In genomic region chr2:55826246-55826645, GRCh38 we compare ENCODE assay signal across 35 cellular contexts.
DNase-seq lines count a peak whose midpoint lies in the region; ATAC-seq, FAIRE-seq and TF ChIP-seq lines count a peak whose summit lies in the region.
"Had no signal": no experiment of that assay in that cellular context is flagged by ENCODE, and none has a peak within 500 bp of the region (broad histone marks: within the 10 kb centered on the region; RNA-seq: fewer than 3 reads in every experiment).

No MANE protein-coding gene starts in this region.

- in situ Hi-C loops in HepG2 (cut with HindIII; ENCODE audit: extremely low pct_ligation_motif_present, low pct_unique_long_range_greater_than_20kb) = no loop called here

- DNase-seq in Right ventricle myocardium inferior (ENCODE audit: missing footprints) (peak; percentile 44), heart right ventricle (no peak), HepG2 (ENCODE audit: low spot score) (no peak), right lobe of liver (no peak), neuronal stem cell (ENCODE audit: low spot score) (no peak), spleen (peak; percentile 53), osteoblast (ENCODE audit: insufficient read length, low spot score, missing footprints) (no peak), AG20443 (ENCODE audit: low spot score) (no peak)
- DNase-seq: 8988T; ACHN; AML-193; BE2C; C1 segment of cervical spinal cord; Caco-2; Calu3; CD4-positive, alpha-beta memory T cell; CD4-positive, alpha-beta T cell; CD4-positive, CD25-positive, alpha-beta regulatory T cell; CD8-positive, alpha-beta memory T cell; CD8-positive, alpha-beta T cell; COR-L47; DMS 273 treated with DMSO at 0.1 percent for 48 hours; DMS153; DMS53; DMS79; DMS79 treated with DMSO at 0.1 percent for 48 hours; DND-41; EL had no signal

- no peaks in the 10 kb centered on the region for H3K36me3 ChIP-seq in heart right ventricle
- H3K36me3 ChIP-seq in HepG2 (replicated peaks in 1 of 2; ENCODE audit: control insufficient read depth in 1 of 2, insufficient read depth in 2 of 2, low read length in 2 of 2) = no peaks in the 10 kb centered on the region
- no peaks in the 10 kb centered on the region for H3K36me3 ChIP-seq in right lobe of liver
- H3K36me3 ChIP-seq in neuronal stem cell (replicated peaks in 1 of 2; ENCODE audit: control insufficient read depth in 2 of 2, insufficient read depth in 2 of 2, low read length in 2 of 2) = no peaks in the 10 kb centered on the region
- no peaks in the 10 kb centered on the region for H3K36me3 ChIP-seq in spleen
- H3K36me3 ChIP-seq in osteoblast (ENCODE audit: insufficient read depth, low read length) = no peaks in the 10 kb centered on the region
- H3K36me3 ChIP-seq: BE2C; BLaER1; BLaER1 treated with 17β-estradiol and CSF1 and Interleukin-3, amounts not matched to agents 10 nM and 100 nM had no signal

- H3K79me1 ChIP-seq in neuronal stem cell (ENCODE audit: low read depth, low read length) = no peaks in the 10 kb centered on the region

- no peak overlapping the region for H3K23ac ChIP-seq in neuronal stem cell (ENCODE audit: low read depth, low read length, poor library complexity)

- no peaks in the 10 kb centered on the region for H3K79me2 ChIP-seq in HepG2 (ENCODE audit: insufficient read depth, low read length)
- no peaks in the 10 kb centered on the region for H3K79me2 ChIP-seq in osteoblast (ENCODE audit: insufficient read depth, low read length)

- H3K4ac ChIP-seq in neuronal stem cell (ENCODE audit: low read length) = no peak overlapping the region

- TF ChIP-seq EP300 in HepG2 (IDR thresholded peaks at IDR 0.05; ENCODE audit: low read depth in 2 of 2, low read length in 2 of 2) (no peak), HepG2 (CRISPR knock-in tag; IDR thresholded peaks at IDR 0.05; ENCODE audit: borderline replicate concordance) (no peak)

- TF ChIP-seq RAD21 in HepG2 (CRISPR knock-in tag; IDR thresholded peaks at IDR 0.05) = no peak

- H3K4me1 ChIP-seq in heart right ventricle (no peaks in the 10 kb centered on the region), HepG2 (ENCODE audit: insufficient read depth, low read length) (no peaks in the 10 kb centered on the region), right lobe of liver (peaks cover 0 to 13% (median 3%) of the 10 kb centered on the region in 4 donors), neuronal stem cell (ENCODE audit: control insufficient read depth in 2 of 2, insufficient read depth in 1 of 2, low read depth in 1 of 2, low read length in 2 of 2) (no peaks in the 10 kb centered on the region), spleen (no peaks in the 10 kb centered on the region), osteoblast (ENCODE audit: insufficient read depth, low read length) (peaks cover 7% of the 10 kb centered on the region)
- H3K4me1 ChIP-seq: BE2C, BLaER1, Caco-2 had no signal

- ATAC-seq in Right ventricle myocardium inferior (no peak), heart right ventricle (no peak), HepG2 (no peak), right lobe of liver (no peak)
- ATAC-seq: CD8-positive, alpha-beta T cell had no signal

- H2AFZ ChIP-seq in HepG2 (ENCODE audit: low read length) (no peak overlapping the region), neuronal stem cell (ENCODE audit: low read length) (no peak overlapping the region), osteoblast (ENCODE audit: low read length) (no peak overlapping the region)

- no peak for TF ChIP-seq POLR2A in HepG2 (IDR thresholded peaks at IDR 0.05; ENCODE audit: insufficient read depth in 1 of 2, low read depth in 2 of 2, low read length in 2 of 2)
- TF ChIP-seq POLR2A in right lobe of liver (IDR thresholded peaks at IDR 0.05) = no peak
- TF ChIP-seq POLR2A in spleen (IDR thresholded peaks at IDR 0.05) = no peak

- no peak overlapping the region for H3K14ac ChIP-seq in neuronal stem cell (ENCODE audit: low read length)

- H4K8ac ChIP-seq in neuronal stem cell (ENCODE audit: low read depth, low read length) = no peak overlapping the region

- H4K20me1 ChIP-seq in HepG2 (ENCODE audit: insufficient read depth, low read length) (no peaks in the 10 kb centered on the region), osteoblast (ENCODE audit: insufficient read depth, low read length) (no peaks in the 10 kb centered on the region)
- H4K20me1 ChIP-seq: BLaER1; BLaER1 treated with 17β-estradiol and CSF1 and Interleukin-3, amounts not matched to agents 10 nM and 100 nM had no signal

- H3K27ac ChIP-seq in heart right ventricle (no peak overlapping the region), HepG2 (ENCODE audit: extremely low read length, insufficient read depth, low read length) (no peak overlapping the region), right lobe of liver (no peak overlapping the region), neuronal stem cell (replicated peaks; ENCODE audit: low read length) (no peak overlapping the region), spleen (no peak overlapping the region), osteoblast (ENCODE audit: low read depth, low read length) (no peak overlapping the region)
- H3K27ac ChIP-seq: 22Rv1; BLaER1 treated with 17β-estradiol and CSF1 and Interleukin-3, amounts not matched to agents 10 nM and 100 nM; C4-2B had no signal

- H3K9me3 ChIP-seq in heart right ventricle = no peaks in the 10 kb centered on the region
- no peaks in the 10 kb centered on the region for H3K9me3 ChIP-seq in HepG2 (ENCODE audit: low read length)
- no peaks in the 10 kb centered on the region for H3K9me3 ChIP-seq in right lobe of liver
- H3K9me3 ChIP-seq in neuronal stem cell (replicated peaks in 1 of 2; ENCODE audit: control insufficient read depth in 2 of 2, insufficient read depth in 1 of 2, low read depth in 1 of 2, low read length in 2 of 2) = peaks cover 0 to 4% of the 10 kb centered on the region in 2 donors
- H3K9me3 ChIP-seq in spleen = peaks cover 0 to 3% (median 0%) of the 10 kb centered on the region in 8 donors
- no peaks in the 10 kb centered on the region for H3K9me3 ChIP-seq in osteoblast (ENCODE audit: low read depth, low read length)
- H3K9me3 ChIP-seq: A549, BE2C, Caco-2 had no signal

- POLR2A ChIA-PET in HepG2 (lab: Yijun Ruan, JAX) = no interaction called here

- peak overlapping the region; percentile 81 for H2BK120ac ChIP-seq in neuronal stem cell (ENCODE audit: low read depth, low read length)

- H2BK15ac ChIP-seq in neuronal stem cell (ENCODE audit: low read length) = no peak overlapping the region

- TF ChIP-seq CTCF in heart right ventricle (IDR thresholded peaks at IDR 0.05) (no peak), HepG2 (CRISPR knock-in tag; IDR thresholded peaks at IDR 0.05) (no peak), right lobe of liver (IDR thresholded peaks at IDR 0.05) (no peak), spleen (IDR thresholded peaks at IDR 0.05 in 8 of 11, conservative IDR thresholded peaks at IDR 0.05 in 3 of 11) (no peak), osteoblast (IDR thresholded peaks at IDR 0.05; ENCODE audit: extremely low read depth, low read depth, low read length) (no peak)

- H3K27me3 ChIP-seq in heart right ventricle = no peaks in the 10 kb centered on the region
- no peaks in the 10 kb centered on the region; a peak in 2 of 5 replicates for H3K27me3 ChIP-seq in HepG2 (ENCODE audit: control insufficient read depth in 1 of 2, insufficient read depth in 2 of 2, low read length in 2 of 2)
- no peaks in the 10 kb centered on the region for H3K27me3 ChIP-seq in right lobe of liver
- H3K27me3 ChIP-seq in neuronal stem cell (ENCODE audit: control insufficient read depth in 3 of 3, insufficient read depth in 3 of 3, low read depth in 1 of 3, low read length in 3 of 3) = no peaks in the 10 kb centered on the region
- no peaks in the 10 kb centered on the region for H3K27me3 ChIP-seq in spleen (replicated peaks in 1 of 7)
- H3K27me3 ChIP-seq in osteoblast (ENCODE audit: insufficient read depth, low read length) = no peaks in the 10 kb centered on the region
- H3K27me3 ChIP-seq: BE2C; BLaER1; BLaER1 treated with 17β-estradiol and CSF1 and Interleukin-3, amounts not matched to agents 10 nM and 100 nM had no signal

- no TSS peak for BruUV-seq in HepG2 (replicated peaks; lab: Mats Ljungman, UMichigan)

- H2BK5ac ChIP-seq in neuronal stem cell (ENCODE audit: low read length) = no peak overlapping the region

- H2BK12ac ChIP-seq in neuronal stem cell (ENCODE audit: low read length) = no peak overlapping the region

- no peak for FAIRE-seq in HepG2 (lab: Jason Lieb, UNC)
- FAIRE-seq: A204.1, A549, D721Med had no signal

- intact Hi-C loops in Right ventricle myocardium inferior (cut with DNase I) (no loop called here), heart right ventricle (cut with DNase I) (no loop called here), HepG2 (cut with micrococcal nuclease; ENCODE audit: unreplicated experiment) (no loop called here), right lobe of liver (cut with DNase I) (no loop called here), spleen (cut with DNase I; ENCODE audit: low total_unique reads) (no loop called here)

- H3K18ac ChIP-seq in neuronal stem cell (ENCODE audit: low read length) = peak overlapping the region; percentile 83

- 90 to 94% methylated on average over 6 of the region's 6 CpGs for WGBS in heart right ventricle, 2 donors
- 47% methylated on average over 5 of the region's 6 CpGs for WGBS in HepG2 (ENCODE audit: low lambda C conversion rate)
- WGBS in right lobe of liver (ENCODE audit: insufficient coverage, low coverage, low lambda C conversion rate, missing lambda C conversion rate) = no CpG with 5 or more reads among the region's 6 CpGs
- no CpG with 5 or more reads among the region's 6 CpGs for WGBS in neuronal stem cell (ENCODE audit: extremely low coverage in 2 of 2, insufficient read length in 2 of 2, insufficient replicate concordance in 1 of 2), 2 donors
- 90 to 96% (median 92%) methylated on average over 5 to 6 of the region's 6 CpGs for WGBS in spleen, 5 donors

- peak overlapping the region; percentile 8 for H2AK5ac ChIP-seq in neuronal stem cell (ENCODE audit: low read depth, low read length)

- H3K9ac ChIP-seq in HepG2 (ENCODE audit: insufficient read depth, low read depth, low read length) (no peak overlapping the region), neuronal stem cell (ENCODE audit: low read depth, low read length, poor library complexity) (no peak overlapping the region)
- H3K9ac ChIP-seq: BLaER1; BLaER1 treated with 17β-estradiol and CSF1 and Interleukin-3, amounts not matched to agents 10 nM and 100 nM had no signal

- H4K91ac ChIP-seq in neuronal stem cell (ENCODE audit: low read depth, low read length, poor library complexity) = no peak overlapping the region

- CTCF ChIA-PET in HepG2 (lab: Yijun Ruan, JAX; ENCODE audit: low intra/inter-chr PET ratio, low total read pairs) = no interaction called here

- no peak overlapping the region for H3K4me3 ChIP-seq in heart right ventricle
- H3K4me3 ChIP-seq in HepG2 (replicated peaks in 1 of 3; ENCODE audit: insufficient read depth in 1 of 3, low read depth in 2 of 3, low read length in 3 of 3) = no peak overlapping the region
- no peak overlapping the region for H3K4me3 ChIP-seq in right lobe of liver
- H3K4me3 ChIP-seq in neuronal stem cell (ENCODE audit: low read length in 2 of 2) = no peak overlapping the region
- no peak overlapping the region for H3K4me3 ChIP-seq in spleen
- no peak overlapping the region for H3K4me3 ChIP-seq in osteoblast (ENCODE audit: insufficient read depth, low read length)
- H3K4me3 ChIP-seq: A549; BLaER1; BLaER1 treated with 17β-estradiol and CSF1 and Interleukin-3, amounts not matched to agents 10 nM and 100 nM had no signal

- H3K4me2 ChIP-seq in HepG2 (ENCODE audit: low read depth, low read length) (no peak overlapping the region), neuronal stem cell (ENCODE audit: insufficient read depth, low read length, poor library complexity, severe bottlenecking) (no peak overlapping the region), osteoblast (ENCODE audit: insufficient read depth, low read length) (no peak overlapping the region)
- H3K4me2 ChIP-seq: A549, BLaER1 had no signal

Comparison
In these comparisons a context has a peak if more than half of its experiments do, and no peak if none do; other contexts are left out.
1. DNase-seq: peak in Right ventricle myocardium inferior (single experiment) and spleen (single experiment); none in heart right ventricle (0 of 2), HepG2 (single experiment), right lobe of liver (0 of 3), neuronal stem cell (single experiment), osteoblast (single experiment) and AG20443 (single experiment).